17 cellular contexts compared by ENCODE assay signal in genomic region chr1:40694353-40694874, GRCh38. TPM values are rescaled to one million over a fixed set of nuclear protein-coding genes. Genes with fewer than 3 reads are reported as not detected.
DNase-seq lines count a peak whose midpoint lies in the region; ATAC-seq lines count a peak whose summit lies in the region.
"Had no signal": no experiment of that assay in that cellular context is flagged by ENCODE, and none has a peak within 500 bp of the region (broad histone marks: within the 10 kb centered on the region; RNA-seq: fewer than 3 reads in every experiment).

No MANE protein-coding gene starts in this region.

- H3K27me3 Mint-ChIP-seq in IgD-negative memory B cell: no peaks in the 10 kb centered on the region
- H3K27me3 Mint-ChIP-seq in activated T-helper 2 cell treated with anti-CD3 and anti-CD28 coated beads, Interferon-gamma antibody, Interleukin-2, Interleukin-4, amounts not matched to agents 10 μg/mL and 5 μg/mL and 100 μg/mL, durations not matched to agents 14 hours and 24 hours and 36 hours (ENCODE audit: low read depth): no peaks in the 10 kb centered on the region
- no peaks in the 10 kb centered on the region for H3K27me3 Mint-ChIP-seq in natural killer cell treated with Interleukin-12 subunit alpha and Interleukin-12 subunit beta and Interleukin-15 and Interleukin-18, amount 100 ng/mL, for 72 hours

- H3K36me3 Mint-ChIP-seq in IgD-negative memory B cell: no peaks in the 10 kb centered on the region
- H3K36me3 Mint-ChIP-seq in activated T-helper 2 cell treated with anti-CD3 and anti-CD28 coated beads, Interferon-gamma antibody, Interleukin-2, Interleukin-4, amounts not matched to agents 10 μg/mL and 5 μg/mL and 100 μg/mL, durations not matched to agents 14 hours and 24 hours and 36 hours (ENCODE audit: low read depth): peaks cover 42% of the 10 kb centered on the region
- peaks cover 7% of the 10 kb centered on the region for H3K36me3 Mint-ChIP-seq in natural killer cell treated with Interleukin-12 subunit alpha and Interleukin-12 subunit beta and Interleukin-15 and Interleukin-18, amount 100 ng/mL, for 72 hours

- peaks cover 0 to 1% (median 0%) of the 10 kb centered on the region in 3 donors for H3K9me3 Mint-ChIP-seq in IgD-negative memory B cell
- no peaks in the 10 kb centered on the region for H3K9me3 Mint-ChIP-seq in activated T-helper 2 cell treated with anti-CD3 and anti-CD28 coated beads, Interferon-gamma antibody, Interleukin-2, Interleukin-4, amounts not matched to agents 10 μg/mL and 5 μg/mL and 100 μg/mL, durations not matched to agents 14 hours and 24 hours and 36 hours
- H3K9me3 Mint-ChIP-seq in natural killer cell treated with Interleukin-12 subunit alpha and Interleukin-12 subunit beta and Interleukin-15 and Interleukin-18, amount 100 ng/mL, for 72 hours: no peaks in the 10 kb centered on the region

- intact Hi-C loops in activated T-helper 2 cell treated with anti-CD3 and anti-CD28 coated beads, Interferon-gamma antibody, Interleukin-2, Interleukin-4, amounts not matched to agents 10 μg/mL and 5 μg/mL and 100 μg/mL, durations not matched to agents 14 hours and 24 hours and 36 hours (cut with micrococcal nuclease): loop anchor here (2.0 to 10.0 kb wide), 6 partner anchors 70 to 650 kb away; partner anchors contain the start of genes CAP1, CITED4, SMAP2 and TMCO2

- no peak for DNase-seq in activated CD4-positive, CD25-positive, alpha-beta regulatory T cell (lab: John Stamatoyannopoulos, UW)
- DNase-seq in activated T-helper 2 cell treated with anti-CD3 and anti-CD28 coated beads, Interferon-gamma antibody, Interleukin-2, Interleukin-4, amounts not matched to agents 10 μg/mL and 5 μg/mL and 100 μg/mL, durations not matched to agents 14 hours and 24 hours and 36 hours (ENCODE audit: low spot score): no peak
- DNase-seq in natural killer cell treated with Interleukin-12 subunit alpha and Interleukin-12 subunit beta and Interleukin-15 and Interleukin-18, amount 100 ng/mL, for 72 hours (ENCODE audit: low spot score): no peak
- DNase-seq in Kasumi-1 (lab: John Stamatoyannopoulos, UW) (no peak), SHP77 (lab: John Stamatoyannopoulos, UW) (no peak)
- DNase-seq: 8988T; activated CD8-positive, alpha-beta memory T cell treated with anti-CD3 and anti-CD28 coated beads, Interleukin-2, amount 50 U/mL, for 48 hours; GOT3; heart left ventricle; left ventricle myocardium inferior; NCI-H1048; NCI-H345; nucleus accumbens; T1000 had no signal

- peaks cover 69 to 81% (median 72%) of the 10 kb centered on the region in 3 donors for H3K4me1 Mint-ChIP-seq in IgD-negative memory B cell
- H3K4me1 Mint-ChIP-seq in activated T-helper 2 cell treated with anti-CD3 and anti-CD28 coated beads, Interferon-gamma antibody, Interleukin-2, Interleukin-4, amounts not matched to agents 10 μg/mL and 5 μg/mL and 100 μg/mL, durations not matched to agents 14 hours and 24 hours and 36 hours (ENCODE audit: low read depth): peaks cover 64% of the 10 kb centered on the region
- H3K4me1 Mint-ChIP-seq in natural killer cell treated with Interleukin-12 subunit alpha and Interleukin-12 subunit beta and Interleukin-15 and Interleukin-18, amount 100 ng/mL, for 72 hours (ENCODE audit: low read depth in 2 of 2): peaks cover 66 to 79% of the 10 kb centered on the region in 2 donors

- peak overlapping the region; percentile 57 to 93 (median 82) for H3K4me3 Mint-ChIP-seq in IgD-negative memory B cell
- peak overlapping the region; percentile 89 for H3K4me3 Mint-ChIP-seq in activated T-helper 2 cell treated with anti-CD3 and anti-CD28 coated beads, Interferon-gamma antibody, Interleukin-2, Interleukin-4, amounts not matched to agents 10 μg/mL and 5 μg/mL and 100 μg/mL, durations not matched to agents 14 hours and 24 hours and 36 hours (ENCODE audit: low read depth)
- peak overlapping the region; percentile 96 for H3K4me3 Mint-ChIP-seq in natural killer cell treated with Interleukin-12 subunit alpha and Interleukin-12 subunit beta and Interleukin-15 and Interleukin-18, amount 100 ng/mL, for 72 hours

- peak overlapping the region; percentile 87 to 100 (median 100) for H3K27ac Mint-ChIP-seq in IgD-negative memory B cell
- peak overlapping the region; percentile 78 for H3K27ac Mint-ChIP-seq in activated T-helper 2 cell treated with anti-CD3 and anti-CD28 coated beads, Interferon-gamma antibody, Interleukin-2, Interleukin-4, amounts not matched to agents 10 μg/mL and 5 μg/mL and 100 μg/mL, durations not matched to agents 14 hours and 24 hours and 36 hours
- H3K27ac Mint-ChIP-seq in natural killer cell treated with Interleukin-12 subunit alpha and Interleukin-12 subunit beta and Interleukin-15 and Interleukin-18, amount 100 ng/mL, for 72 hours: peak overlapping the region; percentile 92 to 95

- ATAC-seq in activated CD4-positive, CD25-positive, alpha-beta regulatory T cell treated with anti-CD3 and anti-CD28 coated beads, Interleukin-2, amount 50 U/mL, for 24 hours: peak; percentile 9 to 25
- ATAC-seq in natural killer cell treated with Interleukin-12 subunit alpha and Interleukin-12 subunit beta and Interleukin-15 and Interleukin-18, amount 100 ng/mL, for 72 hours: no peak
- no peak for ATAC-seq in HG03135 (IDR thresholded peaks at IDR 0.05; ENCODE audit: unreplicated experiment)
- ATAC-seq: heart left ventricle had no signal

RNA-seq across cellular contexts. Expression of gene NFYC, which starts 2.9 kb away (rescaled TPM):
- polyA plus RNA-seq in IgD-negative memory B cell: 74.3 TPM
- total RNA-seq in activated T-helper 2 cell treated with anti-CD3 and anti-CD28 coated beads, Interferon-gamma antibody, Interleukin-2, Interleukin-4, amounts not matched to agents 10 μg/mL and 5 μg/mL and 100 μg/mL, durations not matched to agents 14 hours and 24 hours and 36 hours: 66.0 and 68.4 TPM in 2 replicates
- total RNA-seq in natural killer cell treated with Interleukin-12 subunit alpha and Interleukin-12 subunit beta and Interleukin-15 and Interleukin-18, amount 100 ng/mL, for 72 hours: 10 to 100 TPM; 56.7 to 80.3 TPM

RNA-seq across cellular contexts. Expression of gene RIMS3, which starts 28.9 kb away (rescaled TPM):
- 2.2 TPM for polyA plus RNA-seq in IgD-negative memory B cell
- 2.5 and 2.9 TPM in 2 replicates for total RNA-seq in activated T-helper 2 cell treated with anti-CD3 and anti-CD28 coated beads, Interferon-gamma antibody, Interleukin-2, Interleukin-4, amounts not matched to agents 10 μg/mL and 5 μg/mL and 100 μg/mL, durations not matched to agents 14 hours and 24 hours and 36 hours
- 1 to 10 TPM in 1 of 2 donors, under 1 TPM in 1; 0.62 to 2.0 TPM for total RNA-seq in natural killer cell treated with Interleukin-12 subunit alpha and Interleukin-12 subunit beta and Interleukin-15 and Interleukin-18, amount 100 ng/mL, for 72 hours

Comparison
In these comparisons a context has a peak if more than half of its experiments do, and no peak if none do; other contexts are left out.
1. ATAC-seq: peak in activated CD4-positive, CD25-positive, alpha-beta regulatory T cell treated with anti-CD3 and anti-CD28 coated beads, Interleukin-2, amount 50 U/mL, for 24 hours (2 of 2); none in natural killer cell treated with Interleukin-12 subunit alpha and Interleukin-12 subunit beta and Interleukin-15 and Interleukin-18, amount 100 ng/mL, for 72 hours (0 of 2) and HG03135 (single experiment).
2. Peak in every context shown above with its lines, with median percentiles within 50 percentile points of each other: H3K27ac Mint-ChIP-seq and H3K4me3 Mint-ChIP-seq.